14 cellular contexts compared by ENCODE assay signal in genomic region chr20:62815066-62815991, GRCh38. TPM values are rescaled to one million over a fixed set of nuclear protein-coding genes. Genes with fewer than 3 reads are reported as not detected.
DNase-seq lines count a peak whose midpoint lies in the region; ATAC-seq, FAIRE-seq and TF ChIP-seq lines count a peak whose summit lies in the region.
"Had no signal": no experiment of that assay in that cellular context is flagged by ENCODE, and none has a peak within 500 bp of the region (broad histone marks: within the 10 kb centered on the region; RNA-seq: fewer than 3 reads in every experiment).

No MANE protein-coding gene starts in this region.

- ATAC-seq in left lung (peak; percentile 36), GM19463 (IDR thresholded peaks at IDR 0.05; ENCODE audit: unreplicated experiment) (no peak)
- no peak for ATAC-seq in activated CD8-positive, alpha-beta T cell treated with anti-CD3 and anti-CD28 coated beads for 36 hours

- TF ChIP-seq CTCF in HEK293 (tag by site-specific recombination; IDR thresholded peaks at IDR 0.05) (no peak), astrocyte (IDR thresholded peaks at IDR 0.05; ENCODE audit: insufficient read depth, low read depth, low read length) (no peak), left lung (IDR thresholded peaks at IDR 0.05) (no peak)
- TF ChIP-seq CTCF in activated CD8-positive, alpha-beta T cell treated with anti-CD3 and anti-CD28 coated beads for 36 hours (IDR thresholded peaks at IDR 0.05) = no peak

- H3K4me3 Mint-ChIP-seq in astrocyte (ENCODE audit: unreplicated experiment) = peak overlapping the region; percentile 81
- H3K4me3 Mint-ChIP-seq in activated CD8-positive, alpha-beta T cell treated with anti-CD3 and anti-CD28 coated beads for 36 hours = no peak overlapping the region

- H3K4me1 ChIP-seq in HEK293 (ENCODE audit: control insufficient read depth, insufficient read depth, low read length) (peaks cover 6% of the 10 kb centered on the region; the same call in 1 of the 2 replicates), astrocyte (ENCODE audit: insufficient read depth, low read length) (peaks cover 32% of the 10 kb centered on the region), left lung (peaks cover 25 to 43% of the 10 kb centered on the region in 2 donors)

- peaks cover 14% of the 10 kb centered on the region for H4K20me1 ChIP-seq in astrocyte (ENCODE audit: insufficient read depth, low read length)

- no peaks in the 10 kb centered on the region for H3K79me2 ChIP-seq in astrocyte (ENCODE audit: insufficient read depth, low read length)

- H3K27me3 Mint-ChIP-seq in astrocyte (ENCODE audit: low read depth, unreplicated experiment) = peaks cover 1% of the 10 kb centered on the region
- H3K27me3 Mint-ChIP-seq in activated CD8-positive, alpha-beta T cell treated with anti-CD3 and anti-CD28 coated beads for 36 hours = peaks cover 15% of the 10 kb centered on the region

- H3K36me3 ChIP-seq in HEK293 (ENCODE audit: control insufficient read depth in 2 of 2, insufficient read depth in 1 of 2, low read length in 2 of 2) = peaks cover 0 to 30% of the 10 kb centered on the region in 2 experiments; a peak in 1 of 3 replicates
- no peaks in the 10 kb centered on the region for H3K36me3 ChIP-seq in astrocyte (ENCODE audit: insufficient read depth, low read length)
- peaks cover 0 to 40% of the 10 kb centered on the region in 2 donors for H3K36me3 ChIP-seq in left lung

- H3K4me1 Mint-ChIP-seq in astrocyte (ENCODE audit: low read depth, unreplicated experiment) = peaks cover 17% of the 10 kb centered on the region
- peaks cover 2% of the 10 kb centered on the region for H3K4me1 Mint-ChIP-seq in activated CD8-positive, alpha-beta T cell treated with anti-CD3 and anti-CD28 coated beads for 36 hours (ENCODE audit: low read depth)

- CTCF ChIA-PET in HEK293 (lab: Yijun Ruan, JAX) = interaction anchor here (0.5 to 1.4 kb wide), 5 partner anchors 9 to 628 kb away, joined by 3 to 5 read pairs (median 3); no protein-coding TSS in a partner anchor
- CTCF ChIA-PET in activated CD8-positive, alpha-beta T cell treated with anti-CD3 and anti-CD28 coated beads for 36 hours (lab: Charles Lee) = interaction anchor here (1.0 kb wide), 1 partner anchor 194 kb away, joined by 4 read pairs; no protein-coding TSS in a partner anchor

- no peak overlapping the region for H3K27ac ChIP-seq in HEK293 (ENCODE audit: extremely low read depth, low read depth, low read length)
- no peak overlapping the region for H3K27ac ChIP-seq in astrocyte (ENCODE audit: low read depth, low read length)
- H3K27ac ChIP-seq in left lung = no peak overlapping the region
- H3K27ac ChIP-seq: epithelial cell of prostate, HL-60 had no signal

- H2AFZ ChIP-seq in astrocyte (ENCODE audit: low read depth, low read length) = no peak overlapping the region

- H3K4me2 ChIP-seq in astrocyte (ENCODE audit: low read length) = peak overlapping the region; percentile 75

- intact Hi-C loops in left lung (cut with DNase I) = no loop called here
- intact Hi-C loops in activated CD8-positive, alpha-beta T cell treated with anti-CD3 and anti-CD28 coated beads for 36 hours (cut with micrococcal nuclease) = no loop called here

- H3K9me3 ChIP-seq in HEK293 (ENCODE audit: control insufficient read depth, insufficient read depth, low read depth, low read length) (no peaks in the 10 kb centered on the region), astrocyte (ENCODE audit: insufficient read depth, low read depth, low read length) (no peaks in the 10 kb centered on the region), left lung (no peaks in the 10 kb centered on the region)

- no peaks in the 10 kb centered on the region for H3K9me3 Mint-ChIP-seq in astrocyte (ENCODE audit: unreplicated experiment)
- no peaks in the 10 kb centered on the region for H3K9me3 Mint-ChIP-seq in activated CD8-positive, alpha-beta T cell treated with anti-CD3 and anti-CD28 coated beads for 36 hours

- peak overlapping the region; percentile 86 for H3K27ac Mint-ChIP-seq in astrocyte (ENCODE audit: unreplicated experiment)
- no peak overlapping the region for H3K27ac Mint-ChIP-seq in activated CD8-positive, alpha-beta T cell treated with anti-CD3 and anti-CD28 coated beads for 36 hours

- H3K27me3 ChIP-seq in astrocyte (ENCODE audit: insufficient read depth, low read length) (peaks cover 15% of the 10 kb centered on the region), left lung (peaks cover 39 to 64% of the 10 kb centered on the region in 2 donors)

- H3K36me3 Mint-ChIP-seq in astrocyte (ENCODE audit: low read depth, unreplicated experiment) = no peaks in the 10 kb centered on the region
- H3K36me3 Mint-ChIP-seq in activated CD8-positive, alpha-beta T cell treated with anti-CD3 and anti-CD28 coated beads for 36 hours (ENCODE audit: low read depth) = peaks cover 3% of the 10 kb centered on the region

- DNase-seq in AG20443 (ENCODE audit: low spot score) (peak; percentile 68), astrocyte (ENCODE audit: low read depth) (peak; percentile 43), left lung (no peak), frontal cortex (ENCODE audit: low spot score in 2 of 2) (no peak)
- no peak for DNase-seq in activated CD8-positive, alpha-beta T cell treated with anti-CD3 and anti-CD28 coated beads for 36 hours
- DNase-seq in central memory CD4-positive, alpha-beta T cell = no peak
- DNase-seq: DMS79 treated with DMSO at 0.1 percent for 48 hours, NCI-H510A treated with DMSO at 0.1 percent for 48 hours had no signal

- POLR2A ChIA-PET in HEK293 (lab: Yijun Ruan, JAX) = interaction anchor here (0.8 to 1.7 kb wide), 3 partner anchors 10 to 447 kb away, joined by 3 to 6 read pairs (median 6); partner anchors contain the start of gene OGFR
- POLR2A ChIA-PET in activated CD8-positive, alpha-beta T cell treated with anti-CD3 and anti-CD28 coated beads for 36 hours (lab: Charles Lee) = interaction anchor here (0.6 to 2.5 kb wide), 5 partner anchors 10 to 433 kb away, joined by 3 to 11 read pairs (median 3); partner anchors contain the start of gene OGFR

- H3K4me3 ChIP-seq in HEK293 (ENCODE audit: low read depth, low read length) (no peak overlapping the region), astrocyte (ENCODE audit: insufficient read depth, low read depth, low read length) (no peak overlapping the region), left lung (no peak overlapping the region)

- FAIRE-seq in astrocyte (lab: Jason Lieb, UNC) (no peak), frontal cortex (lab: Jason Lieb, UNC) (no peak)

- no peak overlapping the region for H3K9ac ChIP-seq in astrocyte (ENCODE audit: low read length)

TF ChIP-seq in HEK293, 187 proteins besides CTCF, POLR2A, EP300 and RAD21 (continues in another document):
- peak; percentile 83; the same call in 1 of the 2 replicates for TF ChIP-seq KLF1 (tag by site-specific recombination; IDR thresholded peaks at IDR 0.05)
- TF ChIP-seq ZNF354C (tag by site-specific recombination; IDR thresholded peaks at IDR 0.05; ENCODE audit: borderline replicate concordance, low read depth) = no peak
- TF ChIP-seq ZNF398 (tag by site-specific recombination; IDR thresholded peaks at IDR 0.05) = peak; percentile 62
- TF ChIP-seq ZNF777 (tag by site-specific recombination; IDR thresholded peaks at IDR 0.05; ENCODE audit: borderline replicate concordance) = no peak
- TF ChIP-seq ZBTB17 (tag by site-specific recombination; IDR thresholded peaks at IDR 0.05) = no peak
- TF ChIP-seq REPIN1 (tag by site-specific recombination; IDR thresholded peaks at IDR 0.05; ENCODE audit: low read depth) = no peak
- TF ChIP-seq ZNF654 (tag by site-specific recombination; IDR thresholded peaks at IDR 0.05; ENCODE audit: low read depth) = no peak
- TF ChIP-seq RBAK (tag by site-specific recombination; IDR thresholded peaks at IDR 0.05) = no peak
- TF ChIP-seq ZNF426 (tag by site-specific recombination; IDR thresholded peaks at IDR 0.05) = no peak
- no peak for TF ChIP-seq ZNF530 (tag by site-specific recombination; IDR thresholded peaks at IDR 0.05; ENCODE audit: low read depth)
- TF ChIP-seq ZFP69B (tag by site-specific recombination; IDR thresholded peaks at IDR 0.05) = no peak
- no peak for TF ChIP-seq ZNF830 (tag by site-specific recombination; IDR thresholded peaks at IDR 0.05; ENCODE audit: low read depth)
- no peak for TF ChIP-seq ZNF335 (tag by site-specific recombination; conservative IDR thresholded peaks at IDR 0.05)

RNA-seq across cellular contexts. Expression of gene COL9A3, which starts 1.5 kb away (rescaled TPM):
- total RNA-seq in astrocyte = 43.0 and 54.3 TPM in 2 replicates
- 1 to 10 TPM; 2.3 to 2.6 TPM for total RNA-seq in left lung
- total RNA-seq in activated CD8-positive, alpha-beta T cell treated with anti-CD3 and anti-CD28 coated beads for 36 hours = not detected
- 10.2 TPM for total RNA-seq in frontal cortex
- total RNA-seq: activated CD8-positive, alpha-beta memory T cell treated with anti-CD3 and anti-CD28 coated beads for 36 hours; myocyte had no signal

RNA-seq across cellular contexts. Expression of gene OGFR, which starts 10.7 kb away (rescaled TPM):
- total RNA-seq in astrocyte (93.4 and 96.5 TPM in 2 replicates), left lung (10 to 100 TPM; 40.9 to 58.3 TPM), frontal cortex (24.1 TPM)
- total RNA-seq in activated CD8-positive, alpha-beta T cell treated with anti-CD3 and anti-CD28 coated beads for 36 hours = 10 to 100 TPM; 53.6 to 55.2 TPM

RNA-seq across cellular contexts. Expression of gene MRGBP, which starts 19.1 kb away (rescaled TPM):
- 18.7 and 19.3 TPM in 2 replicates for total RNA-seq in astrocyte
- total RNA-seq in left lung = 10 to 100 TPM in 1 of 2 donors, 1 to 10 TPM in 1; 6.1 to 10.1 TPM
- total RNA-seq in activated CD8-positive, alpha-beta T cell treated with anti-CD3 and anti-CD28 coated beads for 36 hours = 10 to 100 TPM; 18.5 to 18.9 TPM
- 20.0 TPM for total RNA-seq in frontal cortex

RNA-seq across cellular contexts. Expression of gene TCFL5, which starts 46.3 kb away (rescaled TPM):
- total RNA-seq in astrocyte = 11.0 and 13.5 TPM in 2 replicates
- 1 to 10 TPM; 7.4 to 8.5 TPM for total RNA-seq in left lung
- total RNA-seq in activated CD8-positive, alpha-beta T cell treated with anti-CD3 and anti-CD28 coated beads for 36 hours = 1 to 10 TPM; 7.5 to 7.6 TPM
- total RNA-seq in frontal cortex = 6.1 TPM

Comparison
In these comparisons a context has a peak if more than half of its experiments do, and no peak if none do; other contexts are left out.
1. DNase-seq: peak in AG20443 (single experiment) and astrocyte (single experiment); none in left lung (0 of 2), activated CD8-positive, alpha-beta T cell treated with anti-CD3 and anti-CD28 coated beads for 36 hours (single experiment), frontal cortex (0 of 2) and central memory CD4-positive, alpha-beta T cell (single experiment).